ENCODE assay signal across 14 cellular contexts in genomic region chr4:150970685-150971151, GRCh38. TPM values are rescaled to one million over a fixed set of nuclear protein-coding genes. Genes with fewer than 3 reads are reported as not detected.
DNase-seq lines count a peak whose midpoint lies in the region; ATAC-seq and TF ChIP-seq lines count a peak whose summit lies in the region.
"Had no signal": no experiment of that assay in that cellular context is flagged by ENCODE, and none has a peak within 500 bp of the region (broad histone marks: within the 10 kb centered on the region; RNA-seq: fewer than 3 reads in every experiment).

No MANE protein-coding gene starts in this region.

- no peak overlapping the region for H3K27ac ChIP-seq in coronary artery

- no peaks in the 10 kb centered on the region for H3K9me3 Mint-ChIP-seq in activated T-helper 17 cell treated with anti-CD3 and anti-CD28 coated beads, Interleukin-2, amount 50 U/mL, for 72 hours

- intact Hi-C loops in posterior vena cava (cut with DNase I) (no loop called here), head of caudate nucleus (cut with DNase I) (no loop called here)

- peaks cover 40% of the 10 kb centered on the region for H3K4me1 Mint-ChIP-seq in activated T-helper 17 cell treated with anti-CD3 and anti-CD28 coated beads, Interleukin-2, amount 50 U/mL, for 72 hours

- TF ChIP-seq CTCF in GM20000 (IDR thresholded peaks at IDR 0.05; ENCODE audit: extremely low read depth, missing control alignments) (no peak), coronary artery (IDR thresholded peaks at IDR 0.05) (no peak)

- H3K27ac Mint-ChIP-seq in activated T-helper 17 cell treated with anti-CD3 and anti-CD28 coated beads, Interleukin-2, amount 50 U/mL, for 72 hours = peak overlapping the region; percentile 88

- no peaks in the 10 kb centered on the region for H3K36me3 Mint-ChIP-seq in activated T-helper 17 cell treated with anti-CD3 and anti-CD28 coated beads, Interleukin-2, amount 50 U/mL, for 72 hours (ENCODE audit: low read depth)

- H3K4me3 ChIP-seq in coronary artery = no peak overlapping the region

- ATAC-seq in GM18520 (IDR thresholded peaks at IDR 0.05; ENCODE audit: unreplicated experiment) (peak; percentile 80), HG03025 (IDR thresholded peaks at IDR 0.05; ENCODE audit: low FRiP score, unreplicated experiment) (peak; percentile 67)
- peak; percentile 89 for ATAC-seq in activated T-helper 17 cell treated with anti-CD3 and anti-CD28 coated beads, Interleukin-2, amount 50 U/mL, for 72 hours (replicated peaks)

- H3K27me3 Mint-ChIP-seq in activated T-helper 17 cell treated with anti-CD3 and anti-CD28 coated beads, Interleukin-2, amount 50 U/mL, for 72 hours = no peaks in the 10 kb centered on the region

- DNase-seq in GM20000 (ENCODE audit: low spot score) = peak; percentile 46
- DNase-seq in posterior vena cava (ENCODE audit: low spot score) = no peak
- no peak for DNase-seq in head of caudate nucleus
- DNase-seq in NCI-H1436 treated with DMSO at 0.1 percent for 48 hours (lab: John Stamatoyannopoulos, UW) = no peak
- DNase-seq in coronary artery (ENCODE audit: low spot score) = no peak
- DNase-seq: activated CD8-positive, alpha-beta memory T cell treated with anti-CD3 and anti-CD28 coated beads for 24 hours; DND-41; hypothalamus; NCI-H1092 treated with DMSO at 0.1 percent for 48 hours; SW 1271; trophoblast cell had no signal

- peak overlapping the region; percentile 60 for H3K4me3 Mint-ChIP-seq in activated T-helper 17 cell treated with anti-CD3 and anti-CD28 coated beads, Interleukin-2, amount 50 U/mL, for 72 hours

RNA-seq across cellular contexts. Expression of gene LRBA, which starts 44.4 kb away (rescaled TPM):
- 10 to 100 TPM; 65.2 to 83.4 TPM for total RNA-seq in activated T-helper 17 cell treated with anti-CD3 and anti-CD28 coated beads, Interleukin-2, amount 50 U/mL, for 72 hours
- total RNA-seq in posterior vena cava = 10 to 100 TPM; 21.0 to 23.0 TPM
